Comparison of ENCODE assay signal across 8 cellular contexts in genomic region chr17:47276868-47277267, GRCh38. TPM values are rescaled to one million over a fixed set of nuclear protein-coding genes. Genes with fewer than 3 reads are reported as not detected.
DNase-seq lines count a peak whose midpoint lies in the region; ATAC-seq and TF ChIP-seq lines count a peak whose summit lies in the region.

No MANE protein-coding gene starts in this region.

- H3K4me1 Mint-ChIP-seq in endothelial cell (ENCODE audit: unreplicated experiment), result peaks cover 21% of the 10 kb centered on the region

- H3K9me3 ChIP-seq in muscle layer of colon (ENCODE audit: low read length), result no peaks in the 10 kb centered on the region

- POLR2A ChIA-PET in GM10248 (lab: Yijun Ruan, JAX), result no interaction called here

- ATAC-seq in HG03442 (IDR thresholded peaks at IDR 0.05; ENCODE audit: unreplicated experiment), result no peak

- H3K4me1 ChIP-seq in muscle layer of colon (ENCODE audit: insufficient read depth, low read length), result peaks cover 81% of the 10 kb centered on the region

- CTCF ChIA-PET in GM10248 (lab: Yijun Ruan, JAX), result interaction anchor here (2.1 kb wide), 1 partner anchor 10 kb away, joined by 7 read pairs; no protein-coding TSS in a partner anchor

- no peaks in the 10 kb centered on the region for H3K36me3 Mint-ChIP-seq in endothelial cell (ENCODE audit: low read depth, unreplicated experiment)

- H3K27me3 ChIP-seq in muscle layer of colon (ENCODE audit: control insufficient read depth in 1 of 2, insufficient read depth in 2 of 2, low read length in 2 of 2), result no peaks in the 10 kb centered on the region

- no peak overlapping the region for H3K9ac ChIP-seq in muscle layer of colon (ENCODE audit: low read length)

- H3K27me3 Mint-ChIP-seq in endothelial cell (ENCODE audit: unreplicated experiment), result peaks cover 2% of the 10 kb centered on the region

- DNase-seq in Ammon's horn (ENCODE audit: low spot score), result peak; percentile 34
- DNase-seq in NCI-H2107 treated with DMSO at 0.1 percent for 48 hours (lab: John Stamatoyannopoulos, UW; ENCODE audit: unreplicated experiment), result peak; percentile 64
- peak; percentile 35 for DNase-seq in endothelial cell (ENCODE audit: low spot score)
- DNase-seq in activated CD4-positive, CD25-positive, alpha-beta regulatory T cell (lab: John Stamatoyannopoulos, UW), result no peak
- no peak for DNase-seq in GM10248 (ENCODE audit: extremely low spot score)
- no peak for DNase-seq in NOMO-1 treated with DMSO at 0.1 percent for 48 hours (lab: John Stamatoyannopoulos, UW; ENCODE audit: unreplicated experiment)

- TF ChIP-seq CTCF in endothelial cell (IDR thresholded peaks at IDR 0.05; ENCODE audit: unreplicated experiment) (no peak), GM10248 (IDR thresholded peaks at IDR 0.05; ENCODE audit: control extremely low read depth, extremely low read depth, low read depth, missing control alignments) (no peak)

- H3K27ac ChIP-seq in muscle layer of colon (ENCODE audit: low read depth, low read length), result peak overlapping the region; percentile 95

- no peaks in the 10 kb centered on the region for H3K9me3 Mint-ChIP-seq in endothelial cell (ENCODE audit: unreplicated experiment)

- no peak overlapping the region for H3K4me3 ChIP-seq in muscle layer of colon (ENCODE audit: low read depth in 1 of 2, low read length in 2 of 2)

- H3K4me3 Mint-ChIP-seq in endothelial cell (ENCODE audit: unreplicated experiment), result no peak overlapping the region

- H3K36me3 ChIP-seq in muscle layer of colon (ENCODE audit: insufficient read depth, low read length), result no peaks in the 10 kb centered on the region

- H3K27ac Mint-ChIP-seq in endothelial cell (ENCODE audit: unreplicated experiment), result no peak overlapping the region

RNA-seq across cellular contexts. Expression of gene ITGB3, which starts 23.2 kb away (rescaled TPM):
- total RNA-seq in endothelial cell (ENCODE audit: unreplicated experiment), result not detected

RNA-seq across cellular contexts. Expression of gene EFCAB13, which starts 46.9 kb away (rescaled TPM):
- total RNA-seq in endothelial cell (ENCODE audit: unreplicated experiment), result 4.6 TPM

Comparison
In these comparisons a context has a peak if more than half of its experiments do, and no peak if none do; other contexts are left out.
1. DNase-seq: peak in Ammon's horn (single experiment), NCI-H2107 treated with DMSO at 0.1 percent for 48 hours (single experiment) and endothelial cell (single experiment); none in activated CD4-positive, CD25-positive, alpha-beta regulatory T cell (0 of 4), GM10248 (single experiment) and NOMO-1 treated with DMSO at 0.1 percent for 48 hours (single experiment).